Comparison of ENCODE assay signal across 8 cellular contexts in the genomic region with DNA sequence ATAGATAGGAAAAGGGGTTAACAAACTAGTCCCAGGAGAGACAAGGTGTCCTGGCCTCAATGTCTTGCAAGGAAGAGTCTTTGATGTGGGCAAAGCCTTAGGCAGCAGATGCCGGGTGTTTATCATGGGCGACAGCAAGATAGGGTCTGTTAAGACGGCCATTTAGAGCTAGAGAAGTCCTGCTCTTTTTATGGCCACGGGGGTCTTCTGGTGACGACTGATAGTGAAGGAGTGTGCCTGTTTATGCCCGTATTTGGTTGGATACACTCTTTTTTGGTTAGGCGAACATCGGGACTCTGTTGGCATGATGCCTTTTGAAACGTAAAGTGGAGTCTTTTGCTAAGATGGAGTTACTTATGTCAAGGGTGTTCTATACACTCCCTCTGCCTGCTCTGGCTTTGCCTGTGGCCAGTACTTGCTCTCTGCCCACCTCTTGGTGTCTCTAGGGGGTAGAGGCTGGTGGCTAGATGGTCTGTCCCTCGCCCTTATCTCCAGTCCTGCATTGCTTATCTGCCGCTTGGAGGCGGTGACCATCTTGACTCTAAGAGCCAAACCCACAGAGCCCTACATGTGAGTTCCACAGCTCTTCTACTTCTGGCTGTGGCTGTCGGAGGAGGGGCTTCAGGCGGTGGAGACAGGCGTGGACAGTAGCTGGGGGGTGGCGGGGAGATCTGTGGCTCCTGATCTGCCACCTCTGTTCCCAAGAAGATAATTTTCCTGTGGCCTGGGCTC. TPM values are rescaled to one million over a fixed set of nuclear protein-coding genes. Genes with fewer than 3 reads are reported as not detected.
DNase-seq lines count a peak whose midpoint lies in the region; FAIRE-seq and TF ChIP-seq lines count a peak whose summit lies in the region.

No MANE protein-coding gene starts in this region.

- peak overlapping the region; percentile 62 for H3K27ac Mint-ChIP-seq in progenitor cell of endocrine pancreas

- H3K36me3 ChIP-seq in DOHH2 (ENCODE audit: control insufficient read depth, low read length) (no peaks in the 10 kb centered on the region), SJCRH30 (no peaks in the 10 kb centered on the region)

- H3K36me3 Mint-ChIP-seq in progenitor cell of endocrine pancreas (ENCODE audit: insufficient read depth): no peaks in the 10 kb centered on the region

- H3K4me1 ChIP-seq in DOHH2 (ENCODE audit: control insufficient read depth, low read length) (peaks cover 18% of the 10 kb centered on the region), SJCRH30 (no peaks in the 10 kb centered on the region)

- no peaks in the 10 kb centered on the region for H3K9me3 Mint-ChIP-seq in progenitor cell of endocrine pancreas (ENCODE audit: low read depth)

- peak overlapping the region; percentile 98 for H3K4me2 ChIP-seq in DOHH2 (ENCODE audit: low read length)

- no peaks in the 10 kb centered on the region for H4K20me1 ChIP-seq in DOHH2 (ENCODE audit: control insufficient read depth, insufficient read depth, low read depth, low read length)

- DNase-seq in SJCRH30 (no peak), erythroblast (lab: John Stamatoyannopoulos, UW) (peak; percentile 77 to 95), progenitor cell of endocrine pancreas (ENCODE audit: low spot score, unreplicated experiment) (no peak), T-helper 9 cell (no peak), H4 (ENCODE audit: low spot score) (no peak), urothelium cell line (ENCODE audit: low spot score) (no peak), ureter (ENCODE audit: low spot score) (no peak)

- H3K27me3 ChIP-seq in DOHH2 (ENCODE audit: control insufficient read depth, low read length) (no peaks in the 10 kb centered on the region), SJCRH30 (no peaks in the 10 kb centered on the region)

- H3F3A ChIP-seq in DOHH2 (ENCODE audit: control insufficient read depth, insufficient read depth): no peaks in the 10 kb centered on the region

- no peak overlapping the region for H3K27ac ChIP-seq in DOHH2 (ENCODE audit: low read depth, low read length)
- no peak overlapping the region for H3K27ac ChIP-seq in SJCRH30

- no peaks in the 10 kb centered on the region for H3K9me2 ChIP-seq in DOHH2 (replicated peaks; ENCODE audit: control insufficient read depth, low read length)

- TF ChIP-seq CTCF in DOHH2 (IDR thresholded peaks at IDR 0.05; ENCODE audit: low read depth, low read length, poor library complexity, severe bottlenecking): no peak
- no peak for TF ChIP-seq CTCF in progenitor cell of endocrine pancreas (IDR thresholded peaks at IDR 0.05; ENCODE audit: unreplicated experiment)

- peaks cover 10% of the 10 kb centered on the region for H3K4me1 Mint-ChIP-seq in progenitor cell of endocrine pancreas (ENCODE audit: low read depth)

- no peak for FAIRE-seq in urothelium cell line (lab: Jason Lieb, UNC)

- H3K4me3 Mint-ChIP-seq in progenitor cell of endocrine pancreas (ENCODE audit: low read depth): peak overlapping the region; percentile 98

- H3K9me3 ChIP-seq in DOHH2 (ENCODE audit: control insufficient read depth, insufficient read depth, low read length) (no peaks in the 10 kb centered on the region), SJCRH30 (replicated peaks) (no peaks in the 10 kb centered on the region)

- H3K79me2 ChIP-seq in DOHH2 (ENCODE audit: control insufficient read depth, low read length): peaks cover 5% of the 10 kb centered on the region

- peaks cover 7% of the 10 kb centered on the region for H3K27me3 Mint-ChIP-seq in progenitor cell of endocrine pancreas

- H3K4me3 ChIP-seq in DOHH2 (ENCODE audit: low read length) (peak overlapping the region; percentile 93), SJCRH30 (peak overlapping the region; percentile 67)

- no peak for TF ChIP-seq POLR2A in erythroblast (IDR thresholded peaks at IDR 0.05; ENCODE audit: low read length)

RNA-seq across cellular contexts. Expression of gene ZBTB38, which starts 55.8 kb away (rescaled TPM):
- 36.1 and 36.4 TPM in 2 replicates for total RNA-seq in SJCRH30 (2014; rRNA removed; shearing (Covaris generic))
- total RNA-seq in progenitor cell of endocrine pancreas: 25.8 and 27.0 TPM in 2 replicates
- total RNA-seq in H4 (2014; rRNA removed; shearing (Covaris generic)): 33.3 and 49.0 TPM in 2 replicates
- total RNA-seq in ureter: 121 TPM

Comparison
In these comparisons a context has a peak if more than half of its experiments do, and no peak if none do; other contexts are left out.
1. DNase-seq: peak in erythroblast (2 of 2); none in SJCRH30 (0 of 2), progenitor cell of endocrine pancreas (single experiment), T-helper 9 cell (single experiment), H4 (single experiment), urothelium cell line (single experiment) and ureter (single experiment).